ENCODE assay signal across 2 cellular contexts in genomic region chr7:37484460-37485063, GRCh38.
TF ChIP-seq lines count a peak whose summit lies in the region.

No MANE protein-coding gene starts in this region.

TF ChIP-seq in SK-N-SH treated with all-trans-retinoic acid at 6 μM for 48 hours, 23 proteins besides CTCF, POLR2A, EP300 and RAD21 (continued from another document):
- TF ChIP-seq CREB5 (CRISPR knock-in tag; IDR thresholded peaks at IDR 0.05; ENCODE audit: low read depth) = no peak

TF ChIP-seq in H1, 55 proteins besides CTCF, POLR2A, EP300 and RAD21 (continued from another document):
- TF ChIP-seq, protein P1, sequence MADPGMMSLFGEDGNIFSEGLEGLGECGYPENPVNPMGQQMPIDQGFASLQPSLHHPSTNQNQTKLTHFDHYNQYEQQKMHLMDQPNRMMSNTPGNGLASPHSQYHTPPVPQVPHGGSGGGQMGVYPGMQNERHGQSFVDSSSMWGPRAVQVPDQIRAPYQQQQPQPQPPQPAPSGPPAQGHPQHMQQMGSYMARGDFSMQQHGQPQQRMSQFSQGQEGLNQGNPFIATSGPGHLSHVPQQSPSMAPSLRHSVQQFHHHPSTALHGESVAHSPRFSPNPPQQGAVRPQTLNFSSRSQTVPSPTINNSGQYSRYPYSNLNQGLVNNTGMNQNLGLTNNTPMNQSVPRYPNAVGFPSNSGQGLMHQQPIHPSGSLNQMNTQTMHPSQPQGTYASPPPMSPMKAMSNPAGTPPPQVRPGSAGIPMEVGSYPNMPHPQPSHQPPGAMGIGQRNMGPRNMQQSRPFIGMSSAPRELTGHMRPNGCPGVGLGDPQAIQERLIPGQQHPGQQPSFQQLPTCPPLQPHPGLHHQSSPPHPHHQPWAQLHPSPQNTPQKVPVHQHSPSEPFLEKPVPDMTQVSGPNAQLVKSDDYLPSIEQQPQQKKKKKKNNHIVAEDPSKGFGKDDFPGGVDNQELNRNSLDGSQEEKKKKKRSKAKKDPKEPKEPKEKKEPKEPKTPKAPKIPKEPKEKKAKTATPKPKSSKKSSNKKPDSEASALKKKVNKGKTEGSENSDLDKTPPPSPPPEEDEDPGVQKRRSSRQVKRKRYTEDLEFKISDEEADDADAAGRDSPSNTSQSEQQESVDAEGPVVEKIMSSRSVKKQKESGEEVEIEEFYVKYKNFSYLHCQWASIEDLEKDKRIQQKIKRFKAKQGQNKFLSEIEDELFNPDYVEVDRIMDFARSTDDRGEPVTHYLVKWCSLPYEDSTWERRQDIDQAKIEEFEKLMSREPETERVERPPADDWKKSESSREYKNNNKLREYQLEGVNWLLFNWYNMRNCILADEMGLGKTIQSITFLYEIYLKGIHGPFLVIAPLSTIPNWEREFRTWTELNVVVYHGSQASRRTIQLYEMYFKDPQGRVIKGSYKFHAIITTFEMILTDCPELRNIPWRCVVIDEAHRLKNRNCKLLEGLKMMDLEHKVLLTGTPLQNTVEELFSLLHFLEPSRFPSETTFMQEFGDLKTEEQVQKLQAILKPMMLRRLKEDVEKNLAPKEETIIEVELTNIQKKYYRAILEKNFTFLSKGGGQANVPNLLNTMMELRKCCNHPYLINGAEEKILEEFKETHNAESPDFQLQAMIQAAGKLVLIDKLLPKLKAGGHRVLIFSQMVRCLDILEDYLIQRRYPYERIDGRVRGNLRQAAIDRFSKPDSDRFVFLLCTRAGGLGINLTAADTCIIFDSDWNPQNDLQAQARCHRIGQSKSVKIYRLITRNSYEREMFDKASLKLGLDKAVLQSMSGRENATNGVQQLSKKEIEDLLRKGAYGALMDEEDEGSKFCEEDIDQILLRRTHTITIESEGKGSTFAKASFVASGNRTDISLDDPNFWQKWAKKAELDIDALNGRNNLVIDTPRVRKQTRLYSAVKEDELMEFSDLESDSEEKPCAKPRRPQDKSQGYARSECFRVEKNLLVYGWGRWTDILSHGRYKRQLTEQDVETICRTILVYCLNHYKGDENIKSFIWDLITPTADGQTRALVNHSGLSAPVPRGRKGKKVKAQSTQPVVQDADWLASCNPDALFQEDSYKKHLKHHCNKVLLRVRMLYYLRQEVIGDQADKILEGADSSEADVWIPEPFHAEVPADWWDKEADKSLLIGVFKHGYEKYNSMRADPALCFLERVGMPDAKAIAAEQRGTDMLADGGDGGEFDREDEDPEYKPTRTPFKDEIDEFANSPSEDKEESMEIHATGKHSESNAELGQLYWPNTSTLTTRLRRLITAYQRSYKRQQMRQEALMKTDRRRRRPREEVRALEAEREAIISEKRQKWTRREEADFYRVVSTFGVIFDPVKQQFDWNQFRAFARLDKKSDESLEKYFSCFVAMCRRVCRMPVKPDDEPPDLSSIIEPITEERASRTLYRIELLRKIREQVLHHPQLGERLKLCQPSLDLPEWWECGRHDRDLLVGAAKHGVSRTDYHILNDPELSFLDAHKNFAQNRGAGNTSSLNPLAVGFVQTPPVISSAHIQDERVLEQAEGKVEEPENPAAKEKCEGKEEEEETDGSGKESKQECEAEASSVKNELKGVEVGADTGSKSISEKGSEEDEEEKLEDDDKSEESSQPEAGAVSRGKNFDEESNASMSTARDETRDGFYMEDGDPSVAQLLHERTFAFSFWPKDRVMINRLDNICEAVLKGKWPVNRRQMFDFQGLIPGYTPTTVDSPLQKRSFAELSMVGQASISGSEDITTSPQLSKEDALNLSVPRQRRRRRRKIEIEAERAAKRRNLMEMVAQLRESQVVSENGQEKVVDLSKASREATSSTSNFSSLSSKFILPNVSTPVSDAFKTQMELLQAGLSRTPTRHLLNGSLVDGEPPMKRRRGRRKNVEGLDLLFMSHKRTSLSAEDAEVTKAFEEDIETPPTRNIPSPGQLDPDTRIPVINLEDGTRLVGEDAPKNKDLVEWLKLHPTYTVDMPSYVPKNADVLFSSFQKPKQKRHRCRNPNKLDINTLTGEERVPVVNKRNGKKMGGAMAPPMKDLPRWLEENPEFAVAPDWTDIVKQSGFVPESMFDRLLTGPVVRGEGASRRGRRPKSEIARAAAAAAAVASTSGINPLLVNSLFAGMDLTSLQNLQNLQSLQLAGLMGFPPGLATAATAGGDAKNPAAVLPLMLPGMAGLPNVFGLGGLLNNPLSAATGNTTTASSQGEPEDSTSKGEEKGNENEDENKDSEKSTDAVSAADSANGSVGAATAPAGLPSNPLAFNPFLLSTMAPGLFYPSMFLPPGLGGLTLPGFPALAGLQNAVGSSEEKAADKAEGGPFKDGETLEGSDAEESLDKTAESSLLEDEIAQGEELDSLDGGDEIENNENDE (IDR thresholded peaks at IDR 0.05; ENCODE audit: insufficient replicate concordance, low read length) = no peak
- TF ChIP-seq ATF3 (IDR thresholded peaks at IDR 0.05; ENCODE audit: insufficient read depth, low read depth, low read length) (no peak), EZH2 (IDR thresholded peaks at IDR 0.05; ENCODE audit: low read depth, low read length, severe bottlenecking) (no peak), TBP (IDR thresholded peaks at IDR 0.05; ENCODE audit: low read depth, low read length) (no peak), TAF1 (IDR thresholded peaks at IDR 0.05; ENCODE audit: low read depth, low read length) (no peak), BRCA1 (IDR thresholded peaks at IDR 0.05; ENCODE audit: low read depth, low read length) (no peak), SP2 (IDR thresholded peaks at IDR 0.05; ENCODE audit: low read length) (no peak)
